Comparison of ENCODE assay signal across 7 cellular contexts in the genomic region with DNA sequence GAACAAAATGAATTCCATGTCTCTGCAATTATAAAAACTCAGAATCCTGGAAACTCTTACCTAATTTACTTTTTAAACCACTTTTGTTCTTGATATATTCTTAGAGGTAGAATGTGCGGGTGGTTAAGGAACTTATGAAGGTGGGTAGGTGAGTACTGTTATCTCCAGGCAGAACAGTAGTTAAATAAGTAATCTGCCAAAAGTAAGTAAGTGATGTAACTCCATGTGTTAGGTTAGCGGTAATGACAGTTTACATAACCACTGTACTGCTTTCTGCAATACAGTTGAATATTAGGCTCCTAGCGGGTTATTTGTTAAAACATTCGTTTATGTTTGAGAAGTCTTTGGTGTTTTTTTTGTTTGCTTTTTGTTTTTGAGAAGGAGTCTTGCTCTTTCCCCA.
"Had no signal": no experiment of that assay in that cellular context is flagged by ENCODE, and none has a peak within 500 bp of the region (broad histone marks: within the 10 kb centered on the region; RNA-seq: fewer than 3 reads in every experiment).

No MANE protein-coding gene starts in this region.

- H3K4me3 ChIP-seq: GM23248 had no signal

- H2AFZ ChIP-seq: GM23248 had no signal

- FAIRE-seq: H1, H54, HTR-8/SVneo had no signal

- H3K9ac ChIP-seq: GM23248 had no signal

- DNase-seq: GM23248, H9, HCEC 1CT, KBM-7 had no signal

- H3K27ac ChIP-seq: GM23248 had no signal
